In genomic region chr2:55155206-55155605, GRCh38 we compare ENCODE assay signal across 15 cellular contexts.
DNase-seq lines count a peak whose midpoint lies in the region; ATAC-seq and TF ChIP-seq lines count a peak whose summit lies in the region.
"Had no signal": no experiment of that assay in that cellular context is flagged by ENCODE, and none has a peak within 500 bp of the region (broad histone marks: within the 10 kb centered on the region; RNA-seq: fewer than 3 reads in every experiment).

No MANE protein-coding gene starts in this region.

- no peaks in the 10 kb centered on the region for H3K9me2 ChIP-seq in PC-9 (ENCODE audit: insufficient read depth)

- CTCF ChIA-PET in PC-9 (lab: Charles Lee), result no interaction called here

- H3K36me3 ChIP-seq in PC-9 (ENCODE audit: low read depth) (no peaks in the 10 kb centered on the region), colonic mucosa (no peaks in the 10 kb centered on the region), muscle layer of duodenum (ENCODE audit: control insufficient read depth in 1 of 2, insufficient read depth in 2 of 2, low read length in 2 of 2) (no peaks in the 10 kb centered on the region), thoracic aorta (no peaks in the 10 kb centered on the region)
- H3K36me3 ChIP-seq: tibial nerve had no signal

- H3K4me1 ChIP-seq in PC-9 (replicated peaks; ENCODE audit: insufficient read depth) (peaks cover 68% of the 10 kb centered on the region), colonic mucosa (peaks cover 28% of the 10 kb centered on the region), muscle layer of duodenum (ENCODE audit: control insufficient read depth in 1 of 2, insufficient read depth in 2 of 2, low read length in 2 of 2) (peaks cover 36 to 84% of the 10 kb centered on the region in 2 donors), thoracic aorta (ENCODE audit: control insufficient read depth in 1 of 2, low read depth in 2 of 2) (peaks cover 48 to 84% of the 10 kb centered on the region in 2 donors)
- H3K4me1 ChIP-seq: parathyroid adenoma had no signal

- no peaks in the 10 kb centered on the region for H3K79me2 ChIP-seq in PC-9 (ENCODE audit: low read depth)
- H3K79me2 ChIP-seq: parathyroid adenoma had no signal

- POLR2A ChIA-PET in PC-9 (lab: Charles Lee; ENCODE audit: unreplicated experiment), result interaction anchor here (0.6 to 1.0 kb wide), 3 partner anchors 9 to 104 kb away, joined by 3 to 9 read pairs (median 7); no protein-coding TSS in a partner anchor

- no TSS peak for BruUV-seq in PC-9 (replicated peaks; lab: Mats Ljungman, UMichigan)

- peaks cover 25% of the 10 kb centered on the region for H3F3A ChIP-seq in PC-9 (ENCODE audit: insufficient read depth, low read depth)

- intact Hi-C loops in PC-9 (cut with micrococcal nuclease; ENCODE audit: unreplicated experiment) (no loop called here), colonic mucosa (cut with DNase I) (no loop called here)

- no peaks in the 10 kb centered on the region for H4K20me1 ChIP-seq in PC-9 (ENCODE audit: insufficient read depth)

- ATAC-seq in thoracic aorta (ENCODE audit: insufficient number of reproducible peaks, low FRiP score, low read depth), result no peak
- ATAC-seq in HG02884 (IDR thresholded peaks at IDR 0.05; ENCODE audit: unreplicated experiment), result no peak

- H3K4me2 ChIP-seq in PC-9, result peak overlapping the region; percentile 44

- no peak for DNase-seq in PC-9
- DNase-seq in colonic mucosa, result no peak
- DNase-seq in thoracic aorta (ENCODE audit: low spot score), result no peak
- no peak for DNase-seq in NCI-H2196 treated with DMSO at 0.1 percent for 48 hours (lab: John Stamatoyannopoulos, UW; ENCODE audit: unreplicated experiment)
- DNase-seq in DMS 273 (lab: John Stamatoyannopoulos, UW; ENCODE audit: unreplicated experiment), result no peak
- no peak for DNase-seq in DMS53 treated with DMSO at 0.1 percent for 48 hours (lab: John Stamatoyannopoulos, UW; ENCODE audit: unreplicated experiment)
- DNase-seq: activated effector memory CD4-positive, alpha-beta T cell treated with anti-CD3 and anti-CD28 coated beads, Interleukin-2, amount 50 U/mL, for 16 hours; DMS 273 treated with DMSO at 0.1 percent for 48 hours; NCI-H187; NCI-H510A treated with DMSO at 0.1 percent for 48 hours; stimulated activated CD4-positive, alpha-beta T cell treated with anti-CD3 and anti-CD28 coated beads, Interleukin-15, amount 100 ng/mL, for 24 hours had no signal

- H3K4me3 ChIP-seq in PC-9, result no peak overlapping the region
- no peak overlapping the region for H3K4me3 ChIP-seq in colonic mucosa
- no peak overlapping the region for H3K4me3 ChIP-seq in muscle layer of duodenum (ENCODE audit: low read depth in 1 of 2, low read length in 2 of 2)
- H3K4me3 ChIP-seq in thoracic aorta, result no peak overlapping the region
- H3K4me3 ChIP-seq: tibial nerve had no signal

- H3K27ac ChIP-seq in PC-9 (peak overlapping the region; percentile 40; the same call in 1 of the 2 replicates), colonic mucosa (peak overlapping the region; percentile 24), muscle layer of duodenum (ENCODE audit: low read length) (peak overlapping the region; percentile 1), thoracic aorta (peak overlapping the region; percentile 52 to 75)
- H3K27ac ChIP-seq: parathyroid adenoma had no signal

- H3K27me3 ChIP-seq in PC-9 (ENCODE audit: insufficient read depth, low read depth) (no peaks in the 10 kb centered on the region), colonic mucosa (no peaks in the 10 kb centered on the region), muscle layer of duodenum (ENCODE audit: low read depth, low read length) (no peaks in the 10 kb centered on the region), thoracic aorta (replicated peaks; ENCODE audit: insufficient read depth) (no peaks in the 10 kb centered on the region)
- H3K27me3 ChIP-seq: tibial nerve had no signal

- TF ChIP-seq CTCF in PC-9 (conservative IDR thresholded peaks at IDR 0.05) (no peak), colonic mucosa (IDR thresholded peaks at IDR 0.05) (no peak), thoracic aorta (IDR thresholded peaks at IDR 0.05) (no peak)

- H2AFZ ChIP-seq in PC-9, result no peak overlapping the region
- H2AFZ ChIP-seq: parathyroid adenoma had no signal

- H3K9me3 ChIP-seq in PC-9 (ENCODE audit: insufficient read depth, low read depth) (no peaks in the 10 kb centered on the region), colonic mucosa (no peaks in the 10 kb centered on the region), muscle layer of duodenum (ENCODE audit: control insufficient read depth in 1 of 2, low read length in 2 of 2) (no peaks in the 10 kb centered on the region), thoracic aorta (no peaks in the 10 kb centered on the region)
- H3K9me3 ChIP-seq: tibial nerve had no signal

- H3K9ac ChIP-seq in colonic mucosa (ENCODE audit: low read depth in 2 of 2, low read length in 2 of 2), result no peak overlapping the region
- H3K9ac ChIP-seq: parathyroid adenoma had no signal

Comparison
In these comparisons a context has a peak if more than half of its experiments do, and no peak if none do; other contexts are left out.
1. H3K27ac ChIP-seq: peak in every context shown above with its lines; median percentile 64 in thoracic aorta; 40 in PC-9; 24 in colonic mucosa; 1 in muscle layer of duodenum.